In the genomic region with DNA sequence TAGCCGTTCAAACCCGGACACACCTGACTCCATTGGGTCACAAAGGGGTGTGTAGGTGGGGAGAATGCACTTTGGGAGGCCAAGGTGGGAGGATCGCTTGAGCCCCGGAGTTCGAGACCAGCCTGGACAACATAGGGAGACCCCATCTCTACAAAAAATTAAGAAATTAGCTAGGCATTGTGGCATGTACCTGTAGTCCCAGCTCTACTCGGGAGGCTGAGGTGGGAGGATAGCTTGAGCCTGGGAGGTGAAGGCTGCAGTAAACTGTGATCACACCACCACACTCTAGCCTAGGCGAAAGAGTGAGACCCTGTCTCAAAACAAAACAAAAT, we compare ENCODE assay signal across 11 cellular contexts. TPM values are rescaled to one million over a fixed set of nuclear protein-coding genes. Genes with fewer than 3 reads are reported as not detected.
A peak's percentile ranks its signal among the peaks of the same experiment; 100 is the strongest.
DNase-seq lines count a peak whose midpoint lies in the region; ATAC-seq and TF ChIP-seq lines count a peak whose summit lies in the region.
"Had no signal": no experiment of that assay in that cellular context is flagged by ENCODE, and none has a peak within 500 bp of the region (broad histone marks: within the 10 kb centered on the region; RNA-seq: fewer than 3 reads in every experiment).

No MANE protein-coding gene starts in this region.

- H3K9ac ChIP-seq in IMR-90 (ENCODE audit: low read depth, low read length), result no peak overlapping the region

- peaks cover 4% of the 10 kb centered on the region for H3K4me1 Mint-ChIP-seq in brain
- peaks cover 28% of the 10 kb centered on the region for H3K4me1 Mint-ChIP-seq in nephron progenitor cell

- peak overlapping the region; percentile 72; the same call in 1 of the 2 replicates for H3K23ac ChIP-seq in IMR-90 (ENCODE audit: low read depth, low read length)

- intact Hi-C loops in IMR-90 (cut with micrococcal nuclease), result loop anchor here (5.0 kb wide), 1 partner anchor 61 kb away; no protein-coding TSS in a partner anchor

- POLR2A ChIA-PET in IMR-90 (lab: Charles Lee; ENCODE audit: unreplicated experiment), result no interaction called here

- H3K4me3 ChIP-seq in DOHH2 (ENCODE audit: low read length) (peak overlapping the region; percentile 82), IMR-90 (ENCODE audit: insufficient read depth, low read depth, low read length) (no peak overlapping the region)

- H3K9me3 ChIP-seq in DOHH2 (ENCODE audit: control insufficient read depth, insufficient read depth, low read length) (no peaks in the 10 kb centered on the region), IMR-90 (ENCODE audit: control insufficient read depth, insufficient read depth, low read length) (no peaks in the 10 kb centered on the region)

- WGBS in IMR-90 (ENCODE audit: extremely low coverage in 2 of 2, insufficient read length in 1 of 2), 2 experiments, result no CpG with 5 or more reads among the region's 7 CpGs

- no peak overlapping the region for H2BK15ac ChIP-seq in IMR-90 (ENCODE audit: low read depth, low read length)

- TF ChIP-seq CTCF in DOHH2 (IDR thresholded peaks at IDR 0.05; ENCODE audit: low read depth, low read length, poor library complexity, severe bottlenecking) (no peak), IMR-90 (conservative IDR thresholded peaks at IDR 0.05; ENCODE audit: low read depth, low read length) (no peak), brain (conservative IDR thresholded peaks at IDR 0.05) (no peak), nephron progenitor cell (IDR thresholded peaks at IDR 0.05) (no peak)

- H3K4me1 ChIP-seq in DOHH2 (ENCODE audit: control insufficient read depth, low read length) (peaks cover 17% of the 10 kb centered on the region), IMR-90 (ENCODE audit: control insufficient read depth, insufficient read depth, low read length) (no peaks in the 10 kb centered on the region)

- H2BK20ac ChIP-seq in IMR-90 (ENCODE audit: low read depth, low read length), result no peak overlapping the region

- no peaks in the 10 kb centered on the region for H3K9me2 ChIP-seq in DOHH2 (replicated peaks; ENCODE audit: control insufficient read depth, low read length)

- no peak overlapping the region for H4K5ac ChIP-seq in IMR-90 (ENCODE audit: low read depth, low read length)

- no peaks in the 10 kb centered on the region for H3K9me1 ChIP-seq in IMR-90 (ENCODE audit: insufficient read depth, low read length)

- no peaks in the 10 kb centered on the region for H3K79me1 ChIP-seq in IMR-90 (ENCODE audit: low read depth in 1 of 2, low read length in 2 of 2)

- no peak for TF ChIP-seq POLR2A in IMR-90 (IDR thresholded peaks at IDR 0.05; ENCODE audit: low read depth, low read length)

- no peak overlapping the region for H2AK5ac ChIP-seq in IMR-90 (ENCODE audit: low read depth, low read length)

- H3K9me3 Mint-ChIP-seq in brain (no peaks in the 10 kb centered on the region), nephron progenitor cell (no peaks in the 10 kb centered on the region)

- no peak overlapping the region for H2AK9ac ChIP-seq in IMR-90 (replicated peaks; ENCODE audit: low read depth, low read length, poor library complexity)

- dilution Hi-C loops in IMR-90 (cut with HindIII; ENCODE audit: low sequenced_read_pairs, unreplicated experiment), result no loop called here

- CTCF ChIA-PET in IMR-90 (lab: Yijun Ruan, JAX), result no interaction called here

- no peaks in the 10 kb centered on the region for H4K20me1 ChIP-seq in DOHH2 (ENCODE audit: control insufficient read depth, insufficient read depth, low read depth, low read length)
- no peaks in the 10 kb centered on the region for H4K20me1 ChIP-seq in IMR-90 (ENCODE audit: insufficient read depth, low read length)

- DNase-seq in IMR-90 (no peak), nephron progenitor cell (no peak), occipital lobe (lab: John Stamatoyannopoulos, UW) (no peak), AG20443 (ENCODE audit: low spot score) (no peak), HT-29 (ENCODE audit: low spot score) (no peak)
- DNase-seq: activated effector memory CD4-positive, alpha-beta T cell treated with Interleukin-2 at 50 U/mL for 16 hours; HCEC 1CT; NCI-H82; T1000 had no signal

- H3K14ac ChIP-seq in IMR-90 (replicated peaks; ENCODE audit: low read depth, low read length), result no peak overlapping the region

- H3K27ac Mint-ChIP-seq in brain, result no peak overlapping the region
- no peak overlapping the region for H3K27ac Mint-ChIP-seq in nephron progenitor cell

- peak overlapping the region; percentile 95 for H3K4me2 ChIP-seq in DOHH2 (ENCODE audit: low read length)
- no peak overlapping the region for H3K4me2 ChIP-seq in IMR-90 (ENCODE audit: low read depth, low read length)

- no peak overlapping the region for H3K4ac ChIP-seq in IMR-90 (ENCODE audit: low read depth, low read length)

- no peak overlapping the region for H3K18ac ChIP-seq in IMR-90 (ENCODE audit: low read depth, low read length)

- peaks cover 40% of the 10 kb centered on the region for H3K27me3 ChIP-seq in DOHH2 (ENCODE audit: control insufficient read depth, low read length)
- peaks cover 20% of the 10 kb centered on the region for H3K27me3 ChIP-seq in IMR-90 (ENCODE audit: control insufficient read depth, insufficient read depth, low read length)

- no peak overlapping the region for H4K8ac ChIP-seq in IMR-90 (ENCODE audit: low read depth in 2 of 2, low read length in 2 of 2)

- no peak for ATAC-seq in IMR-90 (ENCODE audit: low read depth)

- no peaks in the 10 kb centered on the region for H3K36me3 Mint-ChIP-seq in brain
- H3K36me3 Mint-ChIP-seq in nephron progenitor cell (ENCODE audit: low read depth), result no peaks in the 10 kb centered on the region

- peak overlapping the region; percentile 98 for H2AFZ ChIP-seq in IMR-90 (replicated peaks; ENCODE audit: low read length, poor library complexity)

- no peaks in the 10 kb centered on the region for H3K79me2 ChIP-seq in DOHH2 (ENCODE audit: control insufficient read depth, low read length)

- H4K91ac ChIP-seq in IMR-90 (ENCODE audit: insufficient read depth, low read depth, low read length), result no peak overlapping the region

- no peak overlapping the region for H3K27ac ChIP-seq in DOHH2 (ENCODE audit: low read depth, low read length)
- no peak overlapping the region for H3K27ac ChIP-seq in IMR-90 (ENCODE audit: insufficient read depth, low read length)

- H3F3A ChIP-seq in DOHH2 (ENCODE audit: control insufficient read depth, insufficient read depth), result no peaks in the 10 kb centered on the region

- peak overlapping the region; percentile 80 to 94 (median 86) for H3K4me3 Mint-ChIP-seq in brain
- H3K4me3 Mint-ChIP-seq in nephron progenitor cell, result peak overlapping the region; percentile 82

- in situ Hi-C loops in IMR-90 (cut with MboI; ENCODE audit: low sequenced_read_pairs), result no loop called here

- H3K27me3 Mint-ChIP-seq in brain (peaks cover 73% of the 10 kb centered on the region), nephron progenitor cell (ENCODE audit: low read depth, poor library complexity) (peaks cover 46% of the 10 kb centered on the region)

- H3K56ac ChIP-seq in IMR-90 (ENCODE audit: extremely low read depth, insufficient read depth, low read length), result no peak overlapping the region

- no peak for TF ChIP-seq RAD21 in IMR-90 (IDR thresholded peaks at IDR 0.05; ENCODE audit: low read length)

- no peaks in the 10 kb centered on the region for H3K36me3 ChIP-seq in DOHH2 (ENCODE audit: control insufficient read depth, low read length)
- no peaks in the 10 kb centered on the region for H3K36me3 ChIP-seq in IMR-90 (ENCODE audit: control insufficient read depth, insufficient read depth, low read length)

- BruUV-seq in IMR-90 (replicated peaks; lab: Mats Ljungman, UMichigan), result no TSS peak

- no peak overlapping the region for H2BK5ac ChIP-seq in IMR-90 (ENCODE audit: low read depth, low read length, poor library complexity, severe bottlenecking)

- H2BK120ac ChIP-seq in IMR-90 (ENCODE audit: low read depth, low read length), result no peak overlapping the region

TF ChIP-seq in IMR-90, 13 proteins besides CTCF, POLR2A, EP300 and RAD21:
- TF ChIP-seq RCOR1 (IDR thresholded peaks at IDR 0.05; ENCODE audit: insufficient replicate concordance, low read length) (no peak), BHLHE40 (IDR thresholded peaks at IDR 0.05; ENCODE audit: low read depth, low read length) (no peak)
TF ChIP-seq in IMR-90: peak in this region for 0.

RNA-seq across cellular contexts. Expression of a gene that starts 0.9 kb away (rescaled TPM):
- total RNA-seq in IMR-90 (2012; rRNA removed) (under 0.01 TPM in 2 replicates), occipital lobe (1.6 TPM)
- polyA plus RNA-seq in IMR-90 (2012; rRNA removed) (0.48 and 0.56 TPM in 2 replicates), brain (ENCODE audit: insufficient read depth, low read depth, low replicate concordance) (1.8 TPM)
- 0.22 and 0.71 TPM in 2 replicates for polyA plus RNA-seq in IMR-90 (2012; cell fraction: cytosol; rRNA removed)
- polyA plus RNA-seq in IMR-90 (2012; cell fraction: nucleus; rRNA removed; ENCODE audit: low replicate concordance), result 0.17 and 0.62 TPM in 2 replicates
- total RNA-seq in HT-29 (2014; rRNA removed; shearing (Covaris generic)), result not detected in 2 replicates

RNA-seq across cellular contexts. Expression of a gene that starts 21.0 kb away (rescaled TPM):
- total RNA-seq in IMR-90 (2012; rRNA removed), result 1.1 TPM in 2 replicates
- polyA plus RNA-seq in IMR-90 (2012; rRNA removed), result 1.2 and 1.4 TPM in 2 replicates
- polyA plus RNA-seq in IMR-90 (2012; cell fraction: cytosol; rRNA removed), result 1.1 and 1.4 TPM in 2 replicates
- 0.33 and 0.96 TPM in 2 replicates for polyA plus RNA-seq in IMR-90 (2012; cell fraction: nucleus; rRNA removed; ENCODE audit: low replicate concordance)
- polyA plus RNA-seq in brain (ENCODE audit: insufficient read depth, low read depth, low replicate concordance), result 3.2 TPM
- 0.62 TPM for total RNA-seq in occipital lobe
- total RNA-seq in HT-29 (2014; rRNA removed; shearing (Covaris generic)), result not detected in 2 replicates

RNA-seq across cellular contexts. Expression of a gene that starts 21.2 kb away (rescaled TPM):
- total RNA-seq in IMR-90 (2012; rRNA removed), result 0.18 and 0.56 TPM in 2 replicates
- polyA plus RNA-seq in IMR-90 (2012; rRNA removed), result 0.65 and 0.79 TPM in 2 replicates
- 0.19 and 0.34 TPM in 2 replicates for polyA plus RNA-seq in IMR-90 (2012; cell fraction: cytosol; rRNA removed)
- 0.08 and 0.29 TPM in 2 replicates for polyA plus RNA-seq in IMR-90 (2012; cell fraction: nucleus; rRNA removed; ENCODE audit: low replicate concordance)
- polyA plus RNA-seq in brain (ENCODE audit: insufficient read depth, low read depth, low replicate concordance), result 1.4 TPM
- 0.31 TPM for total RNA-seq in occipital lobe
- not detected in 2 replicates for total RNA-seq in HT-29 (2014; rRNA removed; shearing (Covaris generic))
